Comparison of ENCODE assay signal across 8 cellular contexts in genomic region chr13:76723551-76724232, GRCh38.
DNase-seq lines count a peak whose midpoint lies in the region; ATAC-seq and TF ChIP-seq lines count a peak whose summit lies in the region.

No MANE protein-coding gene starts in this region.

- H4K20me1 ChIP-seq in GM23338 (replicated peaks; ENCODE audit: insufficient read depth) (no peaks in the 10 kb centered on the region), SK-N-SH (ENCODE audit: insufficient read depth) (no peaks in the 10 kb centered on the region)

- DNase-seq in AG09319 (ENCODE audit: extremely low read depth, low read depth) (peak; percentile 73), GM23338 (ENCODE audit: low spot score) (peak; percentile 47), SK-N-SH (no peak), cardiac septum (ENCODE audit: low spot score) (peak; percentile 85), spleen (no peak), NCI-H187 treated with DMSO at 0.1 percent for 48 hours (lab: John Stamatoyannopoulos, UW) (no peak), type B pancreatic cell (ENCODE audit: extremely low spot score, unreplicated experiment) (no peak)
- DNase-seq in activated T-helper 2 cell treated with anti-CD3 and anti-CD28 coated beads, Interferon-gamma antibody, Interleukin-2, Interleukin-4, amounts not matched to agents 10 μg/mL and 5 μg/mL and 100 μg/mL, durations not matched to agents 14 hours and 24 hours and 36 hours (ENCODE audit: low spot score) = no peak

- H3K36me3 Mint-ChIP-seq in GM23338 (ENCODE audit: low read depth) (peaks cover 15% of the 10 kb centered on the region), type B pancreatic cell (no peaks in the 10 kb centered on the region)
- no peaks in the 10 kb centered on the region for H3K36me3 Mint-ChIP-seq in activated T-helper 2 cell treated with anti-CD3 and anti-CD28 coated beads, Interferon-gamma antibody, Interleukin-2, Interleukin-4, amounts not matched to agents 10 μg/mL and 5 μg/mL and 100 μg/mL, durations not matched to agents 14 hours and 24 hours and 36 hours (ENCODE audit: low read depth)

- H3K4me1 ChIP-seq in GM23338 (ENCODE audit: insufficient read depth) = peaks cover 8% of the 10 kb centered on the region; the same call in 1 of the 2 replicates
- H3K4me1 ChIP-seq in SK-N-SH (ENCODE audit: control insufficient read depth in 1 of 2, insufficient read depth in 2 of 2, low read depth in 1 of 2, low read length in 1 of 2) = peaks cover 0 to 26% of the 10 kb centered on the region in 2 experiments; a peak in 1 of 4 replicates
- H3K4me1 ChIP-seq in spleen = peaks cover 18 to 61% (median 27%) of the 10 kb centered on the region in 6 donors

- TF ChIP-seq CTCF in AG09319 (IDR thresholded peaks at IDR 0.05; ENCODE audit: low read depth, low read length) (no peak), GM23338 (conservative IDR thresholded peaks at IDR 0.05; ENCODE audit: low read depth in 2 of 2) (no peak), SK-N-SH (IDR thresholded peaks at IDR 0.05) (no peak), spleen (IDR thresholded peaks at IDR 0.05 in 8 of 11, conservative IDR thresholded peaks at IDR 0.05 in 3 of 11) (no peak), type B pancreatic cell (conservative IDR thresholded peaks at IDR 0.05) (no peak)

- no peak for TF ChIP-seq RAD21 in SK-N-SH (IDR thresholded peaks at IDR 0.05; ENCODE audit: low read length)

- H3K36me3 ChIP-seq in GM23338 (ENCODE audit: insufficient read depth) (no peaks in the 10 kb centered on the region), SK-N-SH (replicated peaks in 1 of 2; ENCODE audit: control insufficient read depth in 1 of 2, insufficient read depth in 2 of 2, low read length in 1 of 2) (no peaks in the 10 kb centered on the region), spleen (no peaks in the 10 kb centered on the region)

- no peak overlapping the region for H3K4me3 ChIP-seq in GM23338
- no peak overlapping the region for H3K4me3 ChIP-seq in SK-N-SH (ENCODE audit: low read depth in 2 of 2, low read length in 1 of 2)
- H3K4me3 ChIP-seq in spleen = no peak overlapping the region

- H3K9me3 Mint-ChIP-seq in GM23338 = peaks cover 25% of the 10 kb centered on the region
- peaks cover 4% of the 10 kb centered on the region for H3K9me3 Mint-ChIP-seq in type B pancreatic cell
- no peaks in the 10 kb centered on the region for H3K9me3 Mint-ChIP-seq in activated T-helper 2 cell treated with anti-CD3 and anti-CD28 coated beads, Interferon-gamma antibody, Interleukin-2, Interleukin-4, amounts not matched to agents 10 μg/mL and 5 μg/mL and 100 μg/mL, durations not matched to agents 14 hours and 24 hours and 36 hours

- no peak overlapping the region; the same call in 1 of the 2 replicates for H3K9ac ChIP-seq in SK-N-SH

- intact Hi-C loops in cardiac septum (cut with DNase I) (no loop called here), spleen (cut with DNase I; ENCODE audit: low total_unique reads) (no loop called here)
- intact Hi-C loops in activated T-helper 2 cell treated with anti-CD3 and anti-CD28 coated beads, Interferon-gamma antibody, Interleukin-2, Interleukin-4, amounts not matched to agents 10 μg/mL and 5 μg/mL and 100 μg/mL, durations not matched to agents 14 hours and 24 hours and 36 hours (cut with micrococcal nuclease) = no loop called here

- POLR2A ChIA-PET in SK-N-SH (lab: Yijun Ruan, JAX) = no interaction called here

- no peak overlapping the region for H3K27ac ChIP-seq in GM23338 (ENCODE audit: low read depth)
- H3K27ac ChIP-seq in SK-N-SH (ENCODE audit: low read depth in 2 of 2, low read length in 1 of 2) = peak overlapping the region; percentile 53 to 80; a peak in 3 of 4 replicates
- peak overlapping the region; percentile 8 to 73 (median 66) for H3K27ac ChIP-seq in spleen

- no peak for TF ChIP-seq POLR2A in spleen (IDR thresholded peaks at IDR 0.05)

- H3K4me2 ChIP-seq in GM23338 (no peak overlapping the region), SK-N-SH (peak overlapping the region; percentile 21)

- ATAC-seq in GM23338 = peak; percentile 78

- H3K27me3 Mint-ChIP-seq in GM23338 (ENCODE audit: insufficient read depth, low read depth, poor library complexity) (no peaks in the 10 kb centered on the region), type B pancreatic cell (no peaks in the 10 kb centered on the region)
- H3K27me3 Mint-ChIP-seq in activated T-helper 2 cell treated with anti-CD3 and anti-CD28 coated beads, Interferon-gamma antibody, Interleukin-2, Interleukin-4, amounts not matched to agents 10 μg/mL and 5 μg/mL and 100 μg/mL, durations not matched to agents 14 hours and 24 hours and 36 hours (ENCODE audit: low read depth) = no peaks in the 10 kb centered on the region

- 55% methylated on average over 5 of the region's 5 CpGs for WGBS in SK-N-SH (ENCODE audit: low lambda C conversion rate)
- 18 to 25% (median 20%) methylated on average over 5 of the region's 5 CpGs for WGBS in spleen, 5 donors

- H3K27me3 ChIP-seq in GM23338 (ENCODE audit: insufficient read depth) = no peaks in the 10 kb centered on the region
- no peaks in the 10 kb centered on the region for H3K27me3 ChIP-seq in SK-N-SH (ENCODE audit: insufficient read depth)
- H3K27me3 ChIP-seq in spleen (replicated peaks in 1 of 7) = no peaks in the 10 kb centered on the region

- H3K9me2 ChIP-seq in GM23338 (ENCODE audit: insufficient read depth) (peaks cover 7% of the 10 kb centered on the region; the same call in 1 of the 2 replicates), SK-N-SH (no peaks in the 10 kb centered on the region)

- TF ChIP-seq EP300 in SK-N-SH (IDR thresholded peaks at IDR 0.05; ENCODE audit: borderline replicate concordance in 1 of 2, low read depth in 1 of 2, low read length in 1 of 2) = no peak

- H3K4me1 Mint-ChIP-seq in GM23338 (peaks cover 11% of the 10 kb centered on the region; the same call in 2 of the 3 replicates), type B pancreatic cell (ENCODE audit: unreplicated experiment) (no peaks in the 10 kb centered on the region)
- H3K4me1 Mint-ChIP-seq in activated T-helper 2 cell treated with anti-CD3 and anti-CD28 coated beads, Interferon-gamma antibody, Interleukin-2, Interleukin-4, amounts not matched to agents 10 μg/mL and 5 μg/mL and 100 μg/mL, durations not matched to agents 14 hours and 24 hours and 36 hours (ENCODE audit: low read depth) = no peaks in the 10 kb centered on the region

- H2AFZ ChIP-seq in GM23338 (peak overlapping the region; percentile 73; the same call in 1 of the 2 replicates), SK-N-SH (ENCODE audit: low read depth) (peak overlapping the region; percentile 85)

- no peak overlapping the region for H3K4me3 Mint-ChIP-seq in GM23338
- no peak overlapping the region for H3K4me3 Mint-ChIP-seq in type B pancreatic cell
- H3K4me3 Mint-ChIP-seq in activated T-helper 2 cell treated with anti-CD3 and anti-CD28 coated beads, Interferon-gamma antibody, Interleukin-2, Interleukin-4, amounts not matched to agents 10 μg/mL and 5 μg/mL and 100 μg/mL, durations not matched to agents 14 hours and 24 hours and 36 hours (ENCODE audit: low read depth) = no peak overlapping the region

- H3K27ac Mint-ChIP-seq in GM23338 (no peak overlapping the region), type B pancreatic cell (no peak overlapping the region)
- H3K27ac Mint-ChIP-seq in activated T-helper 2 cell treated with anti-CD3 and anti-CD28 coated beads, Interferon-gamma antibody, Interleukin-2, Interleukin-4, amounts not matched to agents 10 μg/mL and 5 μg/mL and 100 μg/mL, durations not matched to agents 14 hours and 24 hours and 36 hours = no peak overlapping the region

- CTCF ChIA-PET in SK-N-SH (lab: Yijun Ruan, JAX) = no interaction called here

- H3K9me3 ChIP-seq in SK-N-SH (no peaks in the 10 kb centered on the region), spleen (peaks cover 0 to 12% (median 3%) of the 10 kb centered on the region in 8 donors)

- H3F3A ChIP-seq in GM23338 (replicated peaks; ENCODE audit: low read depth) = no peaks in the 10 kb centered on the region
- H3F3A ChIP-seq in SK-N-SH (replicated peaks; ENCODE audit: insufficient read depth) = peaks cover 10% of the 10 kb centered on the region

- H3K79me2 ChIP-seq in GM23338 (replicated peaks; ENCODE audit: insufficient read depth) = no peaks in the 10 kb centered on the region
- no peaks in the 10 kb centered on the region for H3K79me2 ChIP-seq in SK-N-SH (ENCODE audit: insufficient read depth)

TF ChIP-seq in GM23338, 12 proteins besides CTCF, POLR2A, EP300 and RAD21 (continues in another document):
- TF ChIP-seq STAT1 (IDR thresholded peaks at IDR 0.05; ENCODE audit: unreplicated experiment) (no peak), EZH2phosphoT487 (IDR thresholded peaks at IDR 0.05; ENCODE audit: unreplicated experiment) (no peak), JUNB (IDR thresholded peaks at IDR 0.05; ENCODE audit: unreplicated experiment) (no peak)

TF ChIP-seq in SK-N-SH, 30 proteins besides CTCF, POLR2A, EP300 and RAD21 (continues in another document):
- peak; percentile 38; the same call in 1 of the 2 replicates for TF ChIP-seq JUND (IDR thresholded peaks at IDR 0.05)
- TF ChIP-seq GABPA (IDR thresholded peaks at IDR 0.05; ENCODE audit: low read depth) = peak; percentile 21; the same call in 1 of the 2 replicates
- TF ChIP-seq RXRA (IDR thresholded peaks at IDR 0.05; ENCODE audit: borderline replicate concordance, low read depth) = peak; percentile 42; the same call in 1 of the 2 replicates
- no peak for TF ChIP-seq SIN3A (IDR thresholded peaks at IDR 0.05; ENCODE audit: borderline replicate concordance, low read depth, low read length)
- peak; percentile 47; the same call in 1 of the 2 replicates for TF ChIP-seq FOSL2 (IDR thresholded peaks at IDR 0.05; ENCODE audit: borderline replicate concordance, low read depth)
- TF ChIP-seq TCF12 (IDR thresholded peaks at IDR 0.05) = peak; percentile 73

Comparison
In these comparisons a context has a peak if more than half of its experiments do, and no peak if none do; other contexts are left out.
1. DNase-seq: peak in AG09319 (single experiment), GM23338 (single experiment) and cardiac septum (single experiment); none in SK-N-SH (single experiment), spleen (single experiment), NCI-H187 treated with DMSO at 0.1 percent for 48 hours (single experiment), type B pancreatic cell (single experiment) and activated T-helper 2 cell treated with anti-CD3 and anti-CD28 coated beads, Interferon-gamma antibody, Interleukin-2, Interleukin-4, amounts not matched to agents 10 μg/mL and 5 μg/mL and 100 μg/mL, durations not matched to agents 14 hours and 24 hours and 36 hours (single experiment).